In genomic region chr2:119747311-119747710, GRCh38 we compare ENCODE assay signal across 14 cellular contexts. TPM values are rescaled to one million over a fixed set of nuclear protein-coding genes. Genes with fewer than 3 reads are reported as not detected.
DNase-seq lines count a peak whose midpoint lies in the region; ATAC-seq and TF ChIP-seq lines count a peak whose summit lies in the region.
"Had no signal": no experiment of that assay in that cellular context is flagged by ENCODE, and none has a peak within 500 bp of the region (broad histone marks: within the 10 kb centered on the region; RNA-seq: fewer than 3 reads in every experiment).

No MANE protein-coding gene starts in this region.

- POLR2A ChIA-PET in HCT116 (lab: Charles Lee) = interaction anchor here (1.1 kb wide), 1 partner anchor 12 kb away, joined by 3 read pairs; the partner anchor contains the start of gene PTPN4
- POLR2A ChIA-PET in PC-3 (lab: Charles Lee; ENCODE audit: unreplicated experiment) = interaction anchor here (0.6 kb wide), 1 partner anchor 55 kb away, joined by 3 read pairs; no protein-coding TSS in a partner anchor

- no peak for TF ChIP-seq CTCF in HCT116 (IDR thresholded peaks at IDR 0.05 in 2 of 3, conservative IDR thresholded peaks at IDR 0.05 in 1 of 3; ENCODE audit: borderline replicate concordance in 1 of 3, insufficient read depth in 1 of 3, low read depth in 2 of 3, low read length in 2 of 3)
- no peak for TF ChIP-seq CTCF in PC-3 (conservative IDR thresholded peaks at IDR 0.05; ENCODE audit: low read depth, low read length)
- TF ChIP-seq CTCF in glutamatergic neuron (IDR thresholded peaks at IDR 0.05; ENCODE audit: partially characterized antibody, unreplicated experiment) = no peak

- no peak overlapping the region for H3K9ac ChIP-seq in HCT116 (ENCODE audit: low read length)
- no peak overlapping the region for H3K9ac ChIP-seq in PC-3 (ENCODE audit: low read length)
- H3K9ac ChIP-seq: BLaER1 treated with 17β-estradiol and CSF1 and Interleukin-3, amounts not matched to agents 10 nM and 100 nM had no signal

- CTCF ChIA-PET in HCT116 (lab: Charles Lee) (no interaction called here), PC-3 (lab: Charles Lee) (interaction anchor here (0.6 to 1.6 kb wide), 2 partner anchors 9 to 44 kb away, joined by 3 to 4 read pairs; no protein-coding TSS in a partner anchor)

- H3K4me1 ChIP-seq in HCT116 (ENCODE audit: control insufficient read depth in 1 of 2, insufficient read depth in 2 of 2, low read length in 2 of 2) (peaks cover 13 to 35% of the 10 kb centered on the region in 2 experiments), PC-3 (ENCODE audit: insufficient read depth, low read length) (peaks cover 87% of the 10 kb centered on the region), neuron (ENCODE audit: insufficient read depth, low read length) (peaks cover 10% of the 10 kb centered on the region)
- H3K4me1 ChIP-seq: BLaER1 treated with 17β-estradiol and CSF1 and Interleukin-3, amounts not matched to agents 10 nM and 100 nM had no signal

- no peak overlapping the region for H3K27ac ChIP-seq in HCT116 (ENCODE audit: low read depth, low read length)
- peak overlapping the region; percentile 49 for H3K27ac ChIP-seq in PC-3 (ENCODE audit: low read length)
- H3K27ac ChIP-seq: BLaER1 treated with 17β-estradiol and CSF1 and Interleukin-3, amounts not matched to agents 10 nM and 100 nM; HL-60 had no signal

- H4K20me1 ChIP-seq in HCT116 (ENCODE audit: insufficient read depth) (no peaks in the 10 kb centered on the region), PC-3 (ENCODE audit: low read length) (no peaks in the 10 kb centered on the region)
- H4K20me1 ChIP-seq: BLaER1 treated with 17β-estradiol and CSF1 and Interleukin-3, amounts not matched to agents 10 nM and 100 nM had no signal

- H3K4me1 Mint-ChIP-seq in glutamatergic neuron (ENCODE audit: low read depth, unreplicated experiment) = peaks cover 17% of the 10 kb centered on the region
- H3K4me1 Mint-ChIP-seq in stimulated activated memory B cell treated with anti-CD40 and anti-IgM and Interleukin-4, amounts not matched to agents 10 μg/mL and 1 μg/mL and 100 μg/mL, for 72 hours = no peaks in the 10 kb centered on the region
- H3K4me1 Mint-ChIP-seq: CD4-positive, CD25-positive, alpha-beta regulatory T cell had no signal

- DNase-seq in HCT116 (ENCODE audit: low read depth, low spot score) = no peak
- DNase-seq in PC-3 = no peak
- no peak for DNase-seq in glutamatergic neuron
- DNase-seq in SIG-M5 (lab: John Stamatoyannopoulos, UW) = no peak
- DNase-seq in germinal center (ENCODE audit: low spot score) = no peak
- DNase-seq: AML-193; CD4-positive, CD25-positive, alpha-beta regulatory T cell; DMS53; GF-D8 had no signal

- no peaks in the 10 kb centered on the region for H3K9me3 Mint-ChIP-seq in glutamatergic neuron (ENCODE audit: unreplicated experiment)
- no peaks in the 10 kb centered on the region for H3K9me3 Mint-ChIP-seq in stimulated activated memory B cell treated with anti-CD40 and anti-IgM and Interleukin-4, amounts not matched to agents 10 μg/mL and 1 μg/mL and 100 μg/mL, for 72 hours
- H3K9me3 Mint-ChIP-seq: CD4-positive, CD25-positive, alpha-beta regulatory T cell had no signal

- peak overlapping the region; percentile 56 for H2AFZ ChIP-seq in HCT116 (ENCODE audit: low read depth, low read length, poor library complexity, severe bottlenecking)
- no peak overlapping the region for H2AFZ ChIP-seq in PC-3 (ENCODE audit: low read length)
- H2AFZ ChIP-seq in neuron (ENCODE audit: low read depth, low read length) = peak overlapping the region; percentile 16

- RAD21 ChIA-PET in HCT116 (lab: Charles Lee; ENCODE audit: low non-redundant PET in 1 of 2, low total read pairs in 2 of 2, uncharacterized antibody in 2 of 2, unreplicated experiment in 2 of 2) = no interaction called here

- no peak for TF ChIP-seq POLR2A in HCT116 (IDR thresholded peaks at IDR 0.05; ENCODE audit: borderline replicate concordance, extremely low read depth, insufficient read depth, insufficient read length)

- H3K27ac Mint-ChIP-seq in glutamatergic neuron (ENCODE audit: unreplicated experiment) = peak overlapping the region; percentile 19
- H3K27ac Mint-ChIP-seq in stimulated activated memory B cell treated with anti-CD40 and anti-IgM and Interleukin-4, amounts not matched to agents 10 μg/mL and 1 μg/mL and 100 μg/mL, for 72 hours = no peak overlapping the region
- H3K27ac Mint-ChIP-seq: CD4-positive, CD25-positive, alpha-beta regulatory T cell had no signal

- peaks cover 1% of the 10 kb centered on the region for H3K27me3 Mint-ChIP-seq in glutamatergic neuron (ENCODE audit: unreplicated experiment)
- H3K27me3 Mint-ChIP-seq in stimulated activated memory B cell treated with anti-CD40 and anti-IgM and Interleukin-4, amounts not matched to agents 10 μg/mL and 1 μg/mL and 100 μg/mL, for 72 hours = peaks cover 28% of the 10 kb centered on the region

- no peaks in the 10 kb centered on the region for H3K36me3 Mint-ChIP-seq in glutamatergic neuron (ENCODE audit: unreplicated experiment)
- H3K36me3 Mint-ChIP-seq in stimulated activated memory B cell treated with anti-CD40 and anti-IgM and Interleukin-4, amounts not matched to agents 10 μg/mL and 1 μg/mL and 100 μg/mL, for 72 hours = no peaks in the 10 kb centered on the region
- H3K36me3 Mint-ChIP-seq: CD4-positive, CD25-positive, alpha-beta regulatory T cell had no signal

- H3K36me3 ChIP-seq in HCT116 (ENCODE audit: control insufficient read depth in 1 of 2, insufficient read depth in 2 of 2, low read length in 2 of 2) (no peaks in the 10 kb centered on the region), PC-3 (ENCODE audit: low read depth, low read length) (no peaks in the 10 kb centered on the region), neuron (ENCODE audit: insufficient read depth, low read length) (no peaks in the 10 kb centered on the region)
- H3K36me3 ChIP-seq: BLaER1 treated with 17β-estradiol and CSF1 and Interleukin-3, amounts not matched to agents 10 nM and 100 nM had no signal

- no peaks in the 10 kb centered on the region for H3K27me3 ChIP-seq in HCT116 (ENCODE audit: insufficient read depth, low read length)
- no peaks in the 10 kb centered on the region for H3K27me3 ChIP-seq in PC-3 (ENCODE audit: low read length)
- H3K27me3 ChIP-seq in neuron (ENCODE audit: insufficient read depth, low read length) = peaks cover 9% of the 10 kb centered on the region
- H3K27me3 ChIP-seq: BLaER1 treated with 17β-estradiol and CSF1 and Interleukin-3, amounts not matched to agents 10 nM and 100 nM had no signal

- H3K79me2 ChIP-seq in HCT116 (ENCODE audit: insufficient read depth, low read length) = no peaks in the 10 kb centered on the region
- no peaks in the 10 kb centered on the region for H3K79me2 ChIP-seq in PC-3 (ENCODE audit: low read length)

- H3K9me2 ChIP-seq in HCT116 (ENCODE audit: insufficient read depth) (no peaks in the 10 kb centered on the region), PC-3 (replicated peaks; ENCODE audit: low read length) (no peaks in the 10 kb centered on the region)

- H3K9me3 ChIP-seq in HCT116 (ENCODE audit: control insufficient read depth in 1 of 2, insufficient read depth in 1 of 2, low read depth in 1 of 2, low read length in 2 of 2) = no peaks in the 10 kb centered on the region
- H3K9me3 ChIP-seq in PC-3 (ENCODE audit: low read length) = no peaks in the 10 kb centered on the region
- H3K9me3 ChIP-seq in neuron (ENCODE audit: low read length) = no peaks in the 10 kb centered on the region
- H3K9me3 ChIP-seq: BLaER1 treated with 17β-estradiol and CSF1 and Interleukin-3, amounts not matched to agents 10 nM and 100 nM had no signal

- intact Hi-C loops in HCT116 (cut with micrococcal nuclease) = no loop called here
- intact Hi-C loops in PC-3 (cut with micrococcal nuclease) = no loop called here

- ATAC-seq in HCT116 = no peak
- no peak for ATAC-seq in PC-3
- no peak for ATAC-seq in GM18867 (IDR thresholded peaks at IDR 0.05; ENCODE audit: unreplicated experiment)
- no peak for ATAC-seq in stimulated activated memory B cell treated with anti-CD40 and anti-IgM and Interleukin-4, amounts not matched to agents 10 μg/mL and 1 μg/mL and 100 μg/mL, for 72 hours

- TF ChIP-seq RAD21 in HCT116 (IDR thresholded peaks at IDR 0.05; ENCODE audit: low read depth) = no peak

- peak overlapping the region; percentile 49 for H3K4me2 ChIP-seq in HCT116 (ENCODE audit: low read length)
- H3K4me2 ChIP-seq in PC-3 (ENCODE audit: low read length) = peak overlapping the region; percentile 67
- H3K4me2 ChIP-seq: BLaER1 treated with 17β-estradiol and CSF1 and Interleukin-3, amounts not matched to agents 10 nM and 100 nM had no signal

- H3K4me3 Mint-ChIP-seq in glutamatergic neuron (ENCODE audit: unreplicated experiment) = peak overlapping the region; percentile 25
- no peak overlapping the region for H3K4me3 Mint-ChIP-seq in stimulated activated memory B cell treated with anti-CD40 and anti-IgM and Interleukin-4, amounts not matched to agents 10 μg/mL and 1 μg/mL and 100 μg/mL, for 72 hours
- H3K4me3 Mint-ChIP-seq: CD4-positive, CD25-positive, alpha-beta regulatory T cell had no signal

- H3K4me3 ChIP-seq in HCT116 (replicated peaks in 1 of 2; ENCODE audit: low read depth in 1 of 2, low read length in 2 of 2) = no peak overlapping the region
- H3K4me3 ChIP-seq in PC-3 (ENCODE audit: low read length) = no peak overlapping the region
- no peak overlapping the region for H3K4me3 ChIP-seq in neuron (ENCODE audit: low read length)
- H3K4me3 ChIP-seq: BLaER1 treated with 17β-estradiol and CSF1 and Interleukin-3, amounts not matched to agents 10 nM and 100 nM had no signal

- peaks cover 9% of the 10 kb centered on the region for H3F3A ChIP-seq in PC-3 (ENCODE audit: low read length, unreplicated experiment)

- BruUV-seq in HCT116 (replicated peaks; lab: Mats Ljungman, UMichigan) = no TSS peak
- no TSS peak for BruUV-seq in PC-3 (replicated peaks; lab: Mats Ljungman, UMichigan)

TF ChIP-seq in HCT116, 20 proteins besides CTCF, POLR2A, EP300 and RAD21 (continues in another document):
- TF ChIP-seq ZNF274 (IDR thresholded peaks at IDR 0.05; ENCODE audit: low read depth, low read length) (no peak), ELF1 (IDR thresholded peaks at IDR 0.05; ENCODE audit: borderline replicate concordance, low read depth) (no peak)

RNA-seq across cellular contexts. Expression of gene PTPN4, which starts 12.4 kb away (rescaled TPM):
- total RNA-seq in HCT116 (2021; ENCODE audit: unreplicated experiment) = 38.4 TPM
- 10.5 and 11.8 TPM in 2 replicates for polyA plus RNA-seq in HCT116 (2012)
- 41.2 and 44.5 TPM in 2 replicates for total RNA-seq in PC-3 (2014; rRNA removed)
- 91.7 TPM for total RNA-seq in glutamatergic neuron (ENCODE audit: unreplicated experiment)
